ENCODE assay signal across 11 cellular contexts in the genomic region with DNA sequence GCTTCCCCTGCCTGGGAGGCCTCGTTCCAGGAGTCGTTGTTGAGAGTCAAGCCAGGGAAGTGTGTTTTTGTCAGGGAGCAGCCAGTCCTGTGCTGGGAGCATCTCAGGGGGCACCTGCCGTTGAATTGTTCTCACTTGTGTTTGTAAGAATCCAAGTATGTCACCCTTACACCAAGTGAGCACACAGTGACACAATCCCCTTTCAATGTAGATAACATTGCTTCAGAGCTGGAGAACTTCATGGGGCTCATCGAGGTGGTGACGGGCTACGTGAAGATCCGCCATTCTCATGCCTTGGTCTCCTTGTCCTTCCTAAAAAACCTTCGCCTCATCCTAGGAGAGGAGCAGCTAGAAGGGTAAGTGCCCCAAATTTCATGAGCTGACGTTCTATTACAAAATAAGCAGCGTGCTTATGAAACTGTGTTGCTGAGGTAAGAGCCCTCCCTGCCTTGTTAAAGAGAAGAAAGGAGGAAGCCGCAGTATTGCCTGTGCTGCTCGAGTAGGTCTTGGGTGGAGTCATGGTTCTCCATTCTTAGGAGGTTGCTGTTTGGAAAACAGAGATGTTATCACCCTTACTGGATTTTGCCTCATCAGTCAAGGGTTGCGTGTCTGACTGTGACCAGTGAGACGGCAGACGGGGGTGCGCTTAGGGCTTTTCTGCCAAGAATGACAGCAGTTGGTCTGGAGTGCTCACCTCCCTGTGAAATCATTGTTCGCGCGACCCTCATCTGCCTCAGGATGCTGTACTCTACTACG.
DNase-seq lines count a peak whose midpoint lies in the region; ATAC-seq and TF ChIP-seq lines count a peak whose summit lies in the region.
"Had no signal": no experiment of that assay in that cellular context is flagged by ENCODE, and none has a peak within 500 bp of the region (broad histone marks: within the 10 kb centered on the region; RNA-seq: fewer than 3 reads in every experiment).

No MANE protein-coding gene starts in this region.

- no peak for TF ChIP-seq CTCF in hepatocyte (IDR thresholded peaks at IDR 0.05; ENCODE audit: poor library complexity)
- TF ChIP-seq CTCF in smooth muscle cell (IDR thresholded peaks at IDR 0.05; ENCODE audit: borderline replicate concordance, insufficient read depth, poor library complexity, severe bottlenecking): no peak

- no peak for ATAC-seq in GM21390 (IDR thresholded peaks at IDR 0.05; ENCODE audit: unreplicated experiment)
- no peak for ATAC-seq in GM18498 (IDR thresholded peaks at IDR 0.05; ENCODE audit: unreplicated experiment)
- no peak for ATAC-seq in stimulated activated effector memory CD8-positive, alpha-beta T cell treated with anti-CD3 and anti-CD28 coated beads, Interleukin-12 subunit alpha, Interleukin-12 subunit beta, amount 100 ng/mL, for 72 hours

- peaks cover 12% of the 10 kb centered on the region for H3K4me1 Mint-ChIP-seq in stimulated activated effector memory CD8-positive, alpha-beta T cell treated with anti-CD3 and anti-CD28 coated beads, Interleukin-12 subunit alpha, Interleukin-12 subunit beta, amount 100 ng/mL, for 72 hours

- 94% methylated on average over 20 of the region's 20 CpGs for WGBS in HUES64
- 88% methylated on average over 20 of the region's 20 CpGs for WGBS in hepatocyte (ENCODE audit: low lambda C conversion rate, missing lambda C conversion rate)
- 51% methylated on average over 20 of the region's 20 CpGs for WGBS in smooth muscle cell (ENCODE audit: low lambda C conversion rate)

- no peaks in the 10 kb centered on the region for H3K27me3 ChIP-seq in HUES64 (ENCODE audit: insufficient read depth, low read length)
- H3K27me3 ChIP-seq in hepatocyte: no peaks in the 10 kb centered on the region
- no peaks in the 10 kb centered on the region for H3K27me3 ChIP-seq in smooth muscle cell (ENCODE audit: low read depth)

- H3K9ac ChIP-seq in HUES64 (ENCODE audit: low read depth, low read length): 0 out of 2 replicates have a peak overlapping the region, but pooled peaks have one; percentile 53
- H3K9ac ChIP-seq in smooth muscle cell (ENCODE audit: low read depth): peak overlapping the region; percentile 89

- H3K4me3 ChIP-seq in HUES64 (ENCODE audit: low read length): no peak overlapping the region
- H3K4me3 ChIP-seq in hepatocyte: no peak overlapping the region
- peak overlapping the region; percentile 35 for H3K4me3 ChIP-seq in smooth muscle cell

- H3K36me3 Mint-ChIP-seq in stimulated activated effector memory CD8-positive, alpha-beta T cell treated with anti-CD3 and anti-CD28 coated beads, Interleukin-12 subunit alpha, Interleukin-12 subunit beta, amount 100 ng/mL, for 72 hours: peaks cover 17% of the 10 kb centered on the region

- H3K4me1 ChIP-seq in HUES64 (ENCODE audit: insufficient read depth, low read length): peaks cover 53% of the 10 kb centered on the region
- H3K4me1 ChIP-seq in hepatocyte (ENCODE audit: insufficient read depth): peaks cover 38% of the 10 kb centered on the region
- peaks cover 65% of the 10 kb centered on the region for H3K4me1 ChIP-seq in smooth muscle cell (ENCODE audit: low read depth)

- peak overlapping the region; percentile 46; the same call in 1 of the 2 replicates for H3K27ac ChIP-seq in HUES64 (ENCODE audit: low read depth, low read length)
- peak overlapping the region; percentile 94 for H3K27ac ChIP-seq in hepatocyte
- peak overlapping the region; percentile 97 for H3K27ac ChIP-seq in smooth muscle cell (ENCODE audit: low read depth)
- H3K27ac ChIP-seq in caudate nucleus (ENCODE audit: low read depth, low read length): no peak overlapping the region

- H4K20me1 ChIP-seq in hepatocyte (ENCODE audit: insufficient read depth, poor library complexity, severe bottlenecking) (no peaks in the 10 kb centered on the region), smooth muscle cell (ENCODE audit: low read depth) (no peaks in the 10 kb centered on the region)

- H2AFZ ChIP-seq in hepatocyte (no peak overlapping the region), smooth muscle cell (ENCODE audit: low read depth) (no peak overlapping the region)

- H3K9me3 ChIP-seq in HUES64 (ENCODE audit: insufficient read depth, low read depth, low read length) (no peaks in the 10 kb centered on the region), hepatocyte (ENCODE audit: low read depth) (no peaks in the 10 kb centered on the region), smooth muscle cell (replicated peaks; ENCODE audit: low read depth) (no peaks in the 10 kb centered on the region)

- DNase-seq in SIG-M5 treated with dmso at 0.1 percent for 504 hours (lab: John Stamatoyannopoulos, UW; ENCODE audit: unreplicated experiment) (peak; percentile 97), hepatocyte (ENCODE audit: low spot score) (no peak), smooth muscle cell (lab: John Stamatoyannopoulos, UW; ENCODE audit: unreplicated experiment) (no peak), caudate nucleus (lab: John Stamatoyannopoulos, UW) (no peak)
- no peak for DNase-seq in stimulated activated effector memory CD8-positive, alpha-beta T cell treated with anti-CD3 and anti-CD28 coated beads, Interleukin-12 subunit alpha, Interleukin-12 subunit beta, amount 100 ng/mL, for 72 hours (ENCODE audit: low spot score in 2 of 2)
- DNase-seq: DMS 273 treated with DMSO at 0.1 percent for 48 hours, NCI-H1417 treated with DMSO at 0.1 percent for 48 hours, OCI-M1 had no signal

- H3F3A ChIP-seq in smooth muscle cell (ENCODE audit: low read depth): peaks cover 67% of the 10 kb centered on the region

- H3K9me2 ChIP-seq in hepatocyte (replicated peaks; ENCODE audit: insufficient read depth): no peaks in the 10 kb centered on the region

- no peak overlapping the region for H3K27ac Mint-ChIP-seq in stimulated activated effector memory CD8-positive, alpha-beta T cell treated with anti-CD3 and anti-CD28 coated beads, Interleukin-12 subunit alpha, Interleukin-12 subunit beta, amount 100 ng/mL, for 72 hours

- H3K36me3 ChIP-seq in HUES64 (ENCODE audit: insufficient read depth, low read length) (peaks cover 46% of the 10 kb centered on the region), hepatocyte (replicated peaks; ENCODE audit: insufficient read depth, low read depth) (no peaks in the 10 kb centered on the region), smooth muscle cell (ENCODE audit: low read depth) (no peaks in the 10 kb centered on the region)

- H3K79me2 ChIP-seq in hepatocyte (peaks cover 5% of the 10 kb centered on the region), smooth muscle cell (ENCODE audit: low read depth) (peaks cover 19% of the 10 kb centered on the region)

- no peak overlapping the region for H3K4me3 Mint-ChIP-seq in stimulated activated effector memory CD8-positive, alpha-beta T cell treated with anti-CD3 and anti-CD28 coated beads, Interleukin-12 subunit alpha, Interleukin-12 subunit beta, amount 100 ng/mL, for 72 hours

- no peaks in the 10 kb centered on the region for H3K9me3 Mint-ChIP-seq in stimulated activated effector memory CD8-positive, alpha-beta T cell treated with anti-CD3 and anti-CD28 coated beads, Interleukin-12 subunit alpha, Interleukin-12 subunit beta, amount 100 ng/mL, for 72 hours

- H3K4me2 ChIP-seq in hepatocyte (peak overlapping the region; percentile 52), smooth muscle cell (peak overlapping the region; percentile 84)
